11 cellular contexts compared by ENCODE assay signal in genomic region chr14:100102156-100102785, GRCh38. TPM values are rescaled to one million over a fixed set of nuclear protein-coding genes. Genes with fewer than 3 reads are reported as not detected.
DNase-seq lines count a peak whose midpoint lies in the region; ATAC-seq and TF ChIP-seq lines count a peak whose summit lies in the region.
"Had no signal": no experiment of that assay in that cellular context is flagged by ENCODE, and none has a peak within 500 bp of the region (broad histone marks: within the 10 kb centered on the region; RNA-seq: fewer than 3 reads in every experiment).

No MANE protein-coding gene starts in this region.

- no peak for TF ChIP-seq CTCF in activated CD8-positive, alpha-beta T cell treated with anti-CD3 and anti-CD28 coated beads for 36 hours (IDR thresholded peaks at IDR 0.05)
- TF ChIP-seq CTCF in endothelial cell (IDR thresholded peaks at IDR 0.05; ENCODE audit: unreplicated experiment) = no peak

- peak overlapping the region; percentile 0 for H3K27ac ChIP-seq in temporal lobe (ENCODE audit: low read depth, low read length)
- H3K27ac ChIP-seq: HL-60 had no signal

- peaks cover 98% of the 10 kb centered on the region for H3K4me1 Mint-ChIP-seq in activated naive CD4-positive, alpha-beta T cell treated with anti-CD3 and anti-CD28 coated beads, Interleukin-2, amount 10 ng/mL, durations not matched to agents 7 days and 5 days
- peaks cover 93% of the 10 kb centered on the region for H3K4me1 Mint-ChIP-seq in activated CD8-positive, alpha-beta T cell treated with anti-CD3 and anti-CD28 coated beads for 36 hours (ENCODE audit: low read depth)
- peaks cover 41% of the 10 kb centered on the region for H3K4me1 Mint-ChIP-seq in endothelial cell (ENCODE audit: unreplicated experiment)

- POLR2A ChIA-PET in activated CD8-positive, alpha-beta T cell treated with anti-CD3 and anti-CD28 coated beads for 36 hours (lab: Charles Lee) = interaction anchor here (0.8 to 27.2 kb wide), 4 partner anchors 9 to 131 kb away, joined by 3 to 840 read pairs (median 14); partner anchors contain the start of gene EVL

- CTCF ChIA-PET in activated naive CD4-positive, alpha-beta T cell treated with anti-CD3 and anti-CD28 coated beads, Interleukin-2, amount 10 ng/mL, durations not matched to agents 7 days and 5 days (lab: Charles Lee) = interaction anchor here (0.7 to 14.4 kb wide), 5 partner anchors 9 to 46 kb away, joined by 4 to 488 read pairs (median 5); partner anchors contain the start of gene EVL
- CTCF ChIA-PET in activated CD8-positive, alpha-beta T cell treated with anti-CD3 and anti-CD28 coated beads for 36 hours (lab: Charles Lee) = interaction anchor here (1.3 to 29.8 kb wide), 5 partner anchors 9 to 119 kb away, joined by 3 to 913 read pairs (median 9); partner anchors contain the start of gene EVL

- no peak for ATAC-seq in activated CD8-positive, alpha-beta T cell treated with anti-CD3 and anti-CD28 coated beads for 36 hours
- no peak for ATAC-seq in HG03571 (IDR thresholded peaks at IDR 0.05; ENCODE audit: unreplicated experiment)

- H3K27me3 Mint-ChIP-seq in activated naive CD4-positive, alpha-beta T cell treated with anti-CD3 and anti-CD28 coated beads, Interleukin-2, amount 10 ng/mL, durations not matched to agents 7 days and 5 days = no peaks in the 10 kb centered on the region
- H3K27me3 Mint-ChIP-seq in activated CD8-positive, alpha-beta T cell treated with anti-CD3 and anti-CD28 coated beads for 36 hours = no peaks in the 10 kb centered on the region
- H3K27me3 Mint-ChIP-seq in endothelial cell (ENCODE audit: unreplicated experiment) = no peaks in the 10 kb centered on the region

- peak overlapping the region; percentile 94 for H3K27ac Mint-ChIP-seq in activated naive CD4-positive, alpha-beta T cell treated with anti-CD3 and anti-CD28 coated beads, Interleukin-2, amount 10 ng/mL, durations not matched to agents 7 days and 5 days
- peak overlapping the region; percentile 96 for H3K27ac Mint-ChIP-seq in activated CD8-positive, alpha-beta T cell treated with anti-CD3 and anti-CD28 coated beads for 36 hours
- H3K27ac Mint-ChIP-seq in endothelial cell (ENCODE audit: unreplicated experiment) = no peak overlapping the region
- H3K27ac Mint-ChIP-seq: nephron progenitor cell had no signal

- peaks cover 82% of the 10 kb centered on the region for H3K36me3 Mint-ChIP-seq in activated naive CD4-positive, alpha-beta T cell treated with anti-CD3 and anti-CD28 coated beads, Interleukin-2, amount 10 ng/mL, durations not matched to agents 7 days and 5 days
- H3K36me3 Mint-ChIP-seq in activated CD8-positive, alpha-beta T cell treated with anti-CD3 and anti-CD28 coated beads for 36 hours (ENCODE audit: low read depth) = peaks cover 85% of the 10 kb centered on the region
- peaks cover 15% of the 10 kb centered on the region for H3K36me3 Mint-ChIP-seq in endothelial cell (ENCODE audit: low read depth, unreplicated experiment)

- intact Hi-C loops in activated CD8-positive, alpha-beta T cell treated with anti-CD3 and anti-CD28 coated beads for 36 hours (cut with micrococcal nuclease) = no loop called here

- H3K4me3 Mint-ChIP-seq in activated naive CD4-positive, alpha-beta T cell treated with anti-CD3 and anti-CD28 coated beads, Interleukin-2, amount 10 ng/mL, durations not matched to agents 7 days and 5 days = peak overlapping the region; percentile 17
- peak overlapping the region; percentile 19 for H3K4me3 Mint-ChIP-seq in activated CD8-positive, alpha-beta T cell treated with anti-CD3 and anti-CD28 coated beads for 36 hours
- peak overlapping the region; percentile 19 for H3K4me3 Mint-ChIP-seq in endothelial cell (ENCODE audit: unreplicated experiment)
- H3K4me3 Mint-ChIP-seq: nephron progenitor cell had no signal

- peak; percentile 17 for DNase-seq in activated naive CD4-positive, alpha-beta T cell treated with anti-CD3 and anti-CD28 coated beads, Interleukin-2, amount 10 ng/mL, durations not matched to agents 7 days and 5 days
- no peak for DNase-seq in activated naive CD4-positive, alpha-beta T cell treated with anti-CD3 and anti-CD28 coated beads, Interleukin-2, amount 50 U/mL, for 16 hours
- DNase-seq in activated CD8-positive, alpha-beta T cell treated with anti-CD3 and anti-CD28 coated beads for 36 hours = no peak
- DNase-seq in endothelial cell (ENCODE audit: low spot score) = no peak
- DNase-seq in activated CD4-positive, CD25-positive, alpha-beta regulatory T cell (lab: John Stamatoyannopoulos, UW) = no peak
- no peak for DNase-seq in GF-D8 (lab: John Stamatoyannopoulos, UW)
- DNase-seq: islet precursor cell, nephron progenitor cell had no signal

- no peaks in the 10 kb centered on the region for H3K9me3 Mint-ChIP-seq in activated naive CD4-positive, alpha-beta T cell treated with anti-CD3 and anti-CD28 coated beads, Interleukin-2, amount 10 ng/mL, durations not matched to agents 7 days and 5 days
- H3K9me3 Mint-ChIP-seq in activated CD8-positive, alpha-beta T cell treated with anti-CD3 and anti-CD28 coated beads for 36 hours = no peaks in the 10 kb centered on the region
- no peaks in the 10 kb centered on the region for H3K9me3 Mint-ChIP-seq in endothelial cell (ENCODE audit: unreplicated experiment)
- H3K9me3 Mint-ChIP-seq: nephron progenitor cell had no signal

RNA-seq across cellular contexts. Expression of gene EVL, which starts 37.0 kb away (rescaled TPM):
- 100 to 1,000 TPM; 340 to 351 TPM for total RNA-seq in activated CD8-positive, alpha-beta T cell treated with anti-CD3 and anti-CD28 coated beads for 36 hours
- 142 TPM for total RNA-seq in endothelial cell (ENCODE audit: unreplicated experiment)
- 89.5 TPM for total RNA-seq in temporal lobe

RNA-seq across cellular contexts. Expression of gene DEGS2, which starts 57.2 kb away (rescaled TPM):
- total RNA-seq in activated CD8-positive, alpha-beta T cell treated with anti-CD3 and anti-CD28 coated beads for 36 hours = 1 to 10 TPM; 2.6 to 3.1 TPM
- total RNA-seq in endothelial cell (ENCODE audit: unreplicated experiment) (not detected), temporal lobe (2.2 TPM)
